Comparison of ENCODE assay signal across 8 cellular contexts in the genomic region with DNA sequence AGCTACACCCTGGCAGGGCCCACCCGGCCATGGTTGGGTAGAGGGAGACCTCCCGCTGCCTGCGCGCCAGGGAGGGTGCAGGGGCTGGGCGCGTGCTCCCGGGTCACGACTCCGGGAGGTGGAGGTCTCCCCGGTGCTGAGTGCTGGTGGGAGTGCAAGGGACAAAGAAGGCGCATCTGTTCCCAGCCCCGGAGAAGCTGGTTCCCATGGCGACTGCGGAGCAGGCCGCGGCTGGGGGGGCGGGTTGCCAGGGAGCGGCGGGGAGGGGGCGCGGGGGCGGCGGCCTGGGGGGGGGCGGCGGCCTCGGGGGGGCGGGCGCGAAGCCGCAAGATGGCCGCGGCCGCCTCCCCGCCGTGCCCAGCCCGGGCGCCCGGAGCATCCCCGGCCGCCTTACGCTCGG. TPM values are rescaled to one million over a fixed set of nuclear protein-coding genes. Genes with fewer than 3 reads are reported as not detected.
DNase-seq lines count a peak whose midpoint lies in the region; ATAC-seq and TF ChIP-seq lines count a peak whose summit lies in the region.

No MANE protein-coding gene starts in this region.

- H3K9me2 ChIP-seq in SK-N-SH: no peaks in the 10 kb centered on the region

- no peaks in the 10 kb centered on the region for H3K9me3 Mint-ChIP-seq in stimulated activated memory B cell treated with anti-CD40 and anti-IgM and Interleukin-4, amounts not matched to agents 10 μg/mL and 1 μg/mL and 100 μg/mL, for 72 hours

- no peak overlapping the region for H3K27ac Mint-ChIP-seq in stimulated activated memory B cell treated with anti-CD40 and anti-IgM and Interleukin-4, amounts not matched to agents 10 μg/mL and 1 μg/mL and 100 μg/mL, for 72 hours

- peak; percentile 88 for DNase-seq in SK-N-SH
- DNase-seq in head of caudate nucleus: peak in 31 of 42 donors; percentile 58 to 87 (median 70)
- DNase-seq in NCI-H2081 treated with DMSO at 0.1 percent for 48 hours (lab: John Stamatoyannopoulos, UW): no peak
- DNase-seq in dedifferentiated amniotic fluid mesenchymal stem cell (ENCODE audit: extremely low spot score): no peak

- intact Hi-C loops in head of caudate nucleus (cut with DNase I): no loop called here

- CTCF ChIA-PET in SK-N-SH (lab: Yijun Ruan, JAX): interaction anchor here (0.7 to 5.7 kb wide), 6 partner anchors 8 to 1746 kb away, joined by 3 to 82 read pairs (median 4); no protein-coding TSS in a partner anchor

- TF ChIP-seq CTCF in SK-N-SH (IDR thresholded peaks at IDR 0.05): no peak
- no peak for TF ChIP-seq CTCF in VCaP (conservative IDR thresholded peaks at IDR 0.05)

- peaks cover 22% of the 10 kb centered on the region for H3K27me3 Mint-ChIP-seq in stimulated activated memory B cell treated with anti-CD40 and anti-IgM and Interleukin-4, amounts not matched to agents 10 μg/mL and 1 μg/mL and 100 μg/mL, for 72 hours

- no peaks in the 10 kb centered on the region for H3K27me3 ChIP-seq in SK-N-SH (ENCODE audit: insufficient read depth)

- TF ChIP-seq EP300 in SK-N-SH (IDR thresholded peaks at IDR 0.05; ENCODE audit: borderline replicate concordance in 1 of 2, low read depth in 1 of 2, low read length in 1 of 2): no peak

- H3K4me1 Mint-ChIP-seq in stimulated activated memory B cell treated with anti-CD40 and anti-IgM and Interleukin-4, amounts not matched to agents 10 μg/mL and 1 μg/mL and 100 μg/mL, for 72 hours: peaks cover 21% of the 10 kb centered on the region

- H3K4me2 ChIP-seq in SK-N-SH: peak overlapping the region; percentile 97

- H3K36me3 Mint-ChIP-seq in stimulated activated memory B cell treated with anti-CD40 and anti-IgM and Interleukin-4, amounts not matched to agents 10 μg/mL and 1 μg/mL and 100 μg/mL, for 72 hours: no peaks in the 10 kb centered on the region

- POLR2A ChIA-PET in SK-N-SH (lab: Yijun Ruan, JAX): interaction anchor here (0.8 to 1.6 kb wide), 3 partner anchors 11 to 105 kb away, joined by 3 to 11 read pairs (median 6); partner anchors contain the start of gene CIRBP

- H2AFZ ChIP-seq in SK-N-SH (ENCODE audit: low read depth): no peak overlapping the region

- H3K36me3 ChIP-seq in SK-N-SH (replicated peaks in 1 of 2; ENCODE audit: control insufficient read depth in 1 of 2, insufficient read depth in 2 of 2, low read length in 1 of 2): peaks cover 0 to 33% of the 10 kb centered on the region in 2 experiments

- H3K9me3 ChIP-seq in SK-N-SH: no peaks in the 10 kb centered on the region

- H3K9ac ChIP-seq in SK-N-SH: peak overlapping the region; percentile 66

- H3K4me1 ChIP-seq in SK-N-SH (ENCODE audit: control insufficient read depth in 1 of 2, insufficient read depth in 2 of 2, low read depth in 1 of 2, low read length in 1 of 2): peaks cover 5 to 26% of the 10 kb centered on the region in 2 experiments; a peak in 2 of 4 replicates

- H3F3A ChIP-seq in SK-N-SH (replicated peaks; ENCODE audit: insufficient read depth): peaks cover 34% of the 10 kb centered on the region

- peak overlapping the region; percentile 74 to 87 for H3K4me3 ChIP-seq in SK-N-SH (ENCODE audit: low read depth in 2 of 2, low read length in 1 of 2)

- ATAC-seq in SK-N-SH treated with all-trans-retinoic acid at 6 μM for 48 hours: no peak
- no peak for ATAC-seq in stimulated activated memory B cell treated with anti-CD40 and anti-IgM and Interleukin-4, amounts not matched to agents 10 μg/mL and 1 μg/mL and 100 μg/mL, for 72 hours
- no peak for ATAC-seq in GM21619 (IDR thresholded peaks at IDR 0.05; ENCODE audit: unreplicated experiment)

- H4K20me1 ChIP-seq in SK-N-SH (ENCODE audit: insufficient read depth): peaks cover 24% of the 10 kb centered on the region

- H3K79me2 ChIP-seq in SK-N-SH (ENCODE audit: insufficient read depth): peaks cover 19% of the 10 kb centered on the region; the same call in 1 of the 2 replicates

- 5% methylated on average over 8 of the region's 42 CpGs for WGBS in SK-N-SH (ENCODE audit: low lambda C conversion rate)

- H3K27ac ChIP-seq in SK-N-SH (ENCODE audit: low read depth in 2 of 2, low read length in 1 of 2): peak overlapping the region; percentile 36 to 88; a peak in 3 of 4 replicates
- peak overlapping the region; percentile 90; the same call in 1 of the 2 replicates for H3K27ac ChIP-seq in VCaP

- TF ChIP-seq RAD21 in SK-N-SH (IDR thresholded peaks at IDR 0.05; ENCODE audit: low read length): no peak

- peak overlapping the region; percentile 62 for H3K4me3 Mint-ChIP-seq in stimulated activated memory B cell treated with anti-CD40 and anti-IgM and Interleukin-4, amounts not matched to agents 10 μg/mL and 1 μg/mL and 100 μg/mL, for 72 hours

TF ChIP-seq in SK-N-SH, 30 proteins besides CTCF, POLR2A, EP300 and RAD21 (continues in another document):
- TF ChIP-seq TAF1 (IDR thresholded peaks at IDR 0.05; ENCODE audit: borderline replicate concordance, low read depth, low read length): no peak
- TF ChIP-seq IRF3 (IDR thresholded peaks at IDR 0.05; ENCODE audit: low read depth, low read length): no peak
- TF ChIP-seq USF1 (IDR thresholded peaks at IDR 0.05; ENCODE audit: borderline replicate concordance, low read depth): no peak
- TF ChIP-seq, protein P1, sequence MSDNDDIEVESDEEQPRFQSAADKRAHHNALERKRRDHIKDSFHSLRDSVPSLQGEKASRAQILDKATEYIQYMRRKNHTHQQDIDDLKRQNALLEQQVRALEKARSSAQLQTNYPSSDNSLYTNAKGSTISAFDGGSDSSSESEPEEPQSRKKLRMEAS (IDR thresholded peaks at IDR 0.05; ENCODE audit: low read depth): no peak
- TF ChIP-seq YY1 (IDR thresholded peaks at IDR 0.05; ENCODE audit: low read depth): no peak

TF ChIP-seq in SK-N-SH treated with all-trans-retinoic acid at 6 μM for 48 hours, 23 proteins besides CTCF, POLR2A, EP300 and RAD21:
- TF ChIP-seq ZNF8 (CRISPR knock-in tag; IDR thresholded peaks at IDR 0.05) (no peak), ZFP30 (CRISPR knock-in tag; IDR thresholded peaks at IDR 0.05) (no peak), PPARA (CRISPR knock-in tag; IDR thresholded peaks at IDR 0.05; ENCODE audit: borderline replicate concordance) (no peak), RARB (CRISPR knock-in tag; IDR thresholded peaks at IDR 0.05) (no peak), SNAI2 (CRISPR knock-in tag; IDR thresholded peaks at IDR 0.05) (no peak), BACH2 (CRISPR knock-in tag; IDR thresholded peaks at IDR 0.05; ENCODE audit: borderline replicate concordance) (no peak)

RNA-seq across cellular contexts. Expression of gene CBARP, which starts 1.2 kb away (rescaled TPM):
- 4.8 and 5.1 TPM in 2 replicates for polyA plus RNA-seq in SK-N-SH (2012; rRNA removed)
- polyA plus RNA-seq in SK-N-SH (2012; cell fraction: cytosol; rRNA removed): 1.6 and 3.5 TPM in 2 replicates
- polyA plus RNA-seq in SK-N-SH (2012; cell fraction: nucleus; rRNA removed): 25.2 and 37.7 TPM in 2 replicates

RNA-seq across cellular contexts. Expression of gene ATP5F1D, which starts 5.0 kb away (rescaled TPM):
- 133 and 226 TPM in 2 replicates for polyA plus RNA-seq in SK-N-SH (2012; rRNA removed)
- 114 and 155 TPM in 2 replicates for polyA plus RNA-seq in SK-N-SH (2012; cell fraction: cytosol; rRNA removed)
- polyA plus RNA-seq in SK-N-SH (2012; cell fraction: nucleus; rRNA removed): 81.6 and 162 TPM in 2 replicates

RNA-seq across cellular contexts. Expression of gene MIDN, which starts 11.8 kb away (rescaled TPM):
- 8.2 and 13.9 TPM in 2 replicates for polyA plus RNA-seq in SK-N-SH (2012; rRNA removed)
- polyA plus RNA-seq in SK-N-SH (2012; cell fraction: cytosol; rRNA removed): 6.8 and 9.9 TPM in 2 replicates
- 53.9 and 79.1 TPM in 2 replicates for polyA plus RNA-seq in SK-N-SH (2012; cell fraction: nucleus; rRNA removed)

RNA-seq across cellular contexts. Expression of gene STK11, which starts 31.0 kb away (rescaled TPM):
- polyA plus RNA-seq in SK-N-SH (2012; rRNA removed): 53.5 and 55.5 TPM in 2 replicates
- polyA plus RNA-seq in SK-N-SH (2012; cell fraction: cytosol; rRNA removed): 27.7 and 37.8 TPM in 2 replicates
- polyA plus RNA-seq in SK-N-SH (2012; cell fraction: nucleus; rRNA removed): 173 and 201 TPM in 2 replicates

RNA-seq across cellular contexts. Expression of gene CIRBP, which starts 32.6 kb away (rescaled TPM):
- polyA plus RNA-seq in SK-N-SH (2012; rRNA removed): 762 and 857 TPM in 2 replicates
- 628 and 677 TPM in 2 replicates for polyA plus RNA-seq in SK-N-SH (2012; cell fraction: cytosol; rRNA removed)
- polyA plus RNA-seq in SK-N-SH (2012; cell fraction: nucleus; rRNA removed): 2,521 and 3,638 TPM in 2 replicates

Comparison
In these comparisons a context has a peak if more than half of its experiments do, and no peak if none do; other contexts are left out.
1. DNase-seq: peak in SK-N-SH (single experiment) and head of caudate nucleus (31 of 42); none in NCI-H2081 treated with DMSO at 0.1 percent for 48 hours (single experiment) and dedifferentiated amniotic fluid mesenchymal stem cell (single experiment).